17 cellular contexts compared by ENCODE assay signal in genomic region chr20:58017970-58018530, GRCh38.
DNase-seq lines count a peak whose midpoint lies in the region; ATAC-seq, FAIRE-seq and TF ChIP-seq lines count a peak whose summit lies in the region.
"Had no signal": no experiment of that assay in that cellular context is flagged by ENCODE, and none has a peak within 500 bp of the region (broad histone marks: within the 10 kb centered on the region; RNA-seq: fewer than 3 reads in every experiment).

No MANE protein-coding gene starts in this region.

- H3K9me3 Mint-ChIP-seq in astrocyte (ENCODE audit: unreplicated experiment), result peaks cover 5% of the 10 kb centered on the region
- no peaks in the 10 kb centered on the region for H3K9me3 Mint-ChIP-seq in activated CD8-positive, alpha-beta memory T cell treated with anti-CD3 and anti-CD28 coated beads, Interleukin-2, amount 10 ng/mL, durations not matched to agents 7 days and 5 days (ENCODE audit: low read depth)
- H3K9me3 Mint-ChIP-seq: activated CD4-positive, alpha-beta memory T cell treated with anti-CD3 and anti-CD28 coated beads, Interleukin-2, amount 10 ng/mL, durations not matched to agents 7 days and 5 days; activated T-helper 2 cell treated with anti-CD3 and anti-CD28 coated beads, Interferon-gamma antibody, Interleukin-2, Interleukin-4, amounts not matched to agents 10 μg/mL and 5 μg/mL and 100 μg/mL, durations not matched to agents 14 hours and 24 hours and 36 hours; CD4-positive, alpha-beta memory T cell had no signal

- H3K4me3 ChIP-seq in astrocyte (ENCODE audit: insufficient read depth, low read depth, low read length), result peak overlapping the region; percentile 11
- no peak overlapping the region for H3K4me3 ChIP-seq in mucosa of descending colon
- H3K4me3 ChIP-seq in testis, result no peak overlapping the region
- H3K4me3 ChIP-seq in left lung, result no peak overlapping the region
- H3K4me3 ChIP-seq: ascending aorta, MG63, psoas muscle had no signal

- H3K9ac ChIP-seq in astrocyte (ENCODE audit: low read length), result peak overlapping the region; percentile 60

- H2AFZ ChIP-seq in astrocyte (ENCODE audit: low read depth, low read length), result peak overlapping the region; percentile 11

- H3K27me3 ChIP-seq in astrocyte (ENCODE audit: insufficient read depth, low read length) (no peaks in the 10 kb centered on the region), testis (no peaks in the 10 kb centered on the region), left lung (peaks cover 0 to 6% of the 10 kb centered on the region in 2 donors)
- H3K27me3 ChIP-seq: ascending aorta, MG63 had no signal

- peaks cover 22% of the 10 kb centered on the region for H3K4me1 Mint-ChIP-seq in astrocyte (ENCODE audit: low read depth, unreplicated experiment)
- peaks cover 13% of the 10 kb centered on the region for H3K4me1 Mint-ChIP-seq in activated CD8-positive, alpha-beta memory T cell treated with anti-CD3 and anti-CD28 coated beads, Interleukin-2, amount 10 ng/mL, durations not matched to agents 7 days and 5 days

- ATAC-seq in mucosa of descending colon (peak; percentile 6), HG03159 (IDR thresholded peaks at IDR 0.05; ENCODE audit: unreplicated experiment) (no peak), left lung (no peak)
- no peak for ATAC-seq in activated CD8-positive, alpha-beta memory T cell treated with anti-CD3 and anti-CD28 coated beads, Interleukin-2, amount 10 ng/mL, durations not matched to agents 7 days and 5 days

- CTCF ChIA-PET in activated CD8-positive, alpha-beta memory T cell treated with anti-CD3 and anti-CD28 coated beads, Interleukin-2, amount 10 ng/mL, durations not matched to agents 7 days and 5 days (lab: Charles Lee), result no interaction called here

- intact Hi-C loops in mucosa of descending colon (cut with DNase I, micrococcal nuclease) (no loop called here), testis (cut with DNase I; ENCODE audit: low total_unique reads) (no loop called here), left lung (cut with DNase I) (no loop called here)

- no peak for TF ChIP-seq POLR2A in testis (IDR thresholded peaks at IDR 0.05)

- no peaks in the 10 kb centered on the region for H4K20me1 ChIP-seq in astrocyte (ENCODE audit: insufficient read depth, low read length)

- H3K27ac ChIP-seq in astrocyte (ENCODE audit: low read depth, low read length) (peak overlapping the region; percentile 79), testis (peak overlapping the region; percentile 65 to 77), left lung (no peak overlapping the region)
- H3K27ac ChIP-seq: psoas muscle had no signal

- peaks cover 36% of the 10 kb centered on the region for H3K4me1 ChIP-seq in astrocyte (ENCODE audit: insufficient read depth, low read length)
- H3K4me1 ChIP-seq in mucosa of descending colon (ENCODE audit: low read depth), result peaks cover 5% of the 10 kb centered on the region
- H3K4me1 ChIP-seq in testis, result peaks cover 28% of the 10 kb centered on the region
- H3K4me1 ChIP-seq in left lung, result no peaks in the 10 kb centered on the region

- peak; percentile 16 for DNase-seq in activated CD4-positive, alpha-beta T cell treated with anti-CD3 and anti-CD28 coated beads for 48 hours
- no peak for DNase-seq in activated CD4-positive, alpha-beta T cell treated with anti-CD3 and anti-CD28 coated beads for 4 hours
- DNase-seq in astrocyte (ENCODE audit: low read depth) (no peak), mucosa of descending colon (no peak), testis (no peak), left lung (no peak)
- DNase-seq in activated CD8-positive, alpha-beta memory T cell treated with anti-CD3 and anti-CD28 coated beads, Interleukin-2, amount 10 ng/mL, durations not matched to agents 7 days and 5 days, result no peak
- DNase-seq: activated CD4-positive, alpha-beta memory T cell treated with anti-CD3 and anti-CD28 coated beads, Interleukin-2, amount 10 ng/mL, durations not matched to agents 7 days and 5 days; CD4-positive, alpha-beta memory T cell; MG63; NCI-H187; NCI-H510A treated with DMSO at 0.1 percent for 48 hours; OCI-M1; psoas muscle had no signal

- peak overlapping the region; percentile 25 for H3K4me3 Mint-ChIP-seq in astrocyte (ENCODE audit: unreplicated experiment)
- no peak overlapping the region for H3K4me3 Mint-ChIP-seq in activated CD8-positive, alpha-beta memory T cell treated with anti-CD3 and anti-CD28 coated beads, Interleukin-2, amount 10 ng/mL, durations not matched to agents 7 days and 5 days
- H3K4me3 Mint-ChIP-seq: activated CD4-positive, alpha-beta memory T cell treated with anti-CD3 and anti-CD28 coated beads, Interleukin-2, amount 10 ng/mL, durations not matched to agents 7 days and 5 days; CD4-positive, alpha-beta memory T cell had no signal

- H3K27ac Mint-ChIP-seq in astrocyte (ENCODE audit: unreplicated experiment), result no peak overlapping the region
- no peak overlapping the region for H3K27ac Mint-ChIP-seq in activated CD8-positive, alpha-beta memory T cell treated with anti-CD3 and anti-CD28 coated beads, Interleukin-2, amount 10 ng/mL, durations not matched to agents 7 days and 5 days
- H3K27ac Mint-ChIP-seq: activated CD4-positive, alpha-beta memory T cell treated with anti-CD3 and anti-CD28 coated beads, Interleukin-2, amount 10 ng/mL, durations not matched to agents 7 days and 5 days; activated T-helper 2 cell treated with anti-CD3 and anti-CD28 coated beads, Interferon-gamma antibody, Interleukin-2, Interleukin-4, amounts not matched to agents 10 μg/mL and 5 μg/mL and 100 μg/mL, durations not matched to agents 14 hours and 24 hours and 36 hours; CD4-positive, alpha-beta memory T cell had no signal

- no peaks in the 10 kb centered on the region for H3K9me3 ChIP-seq in astrocyte (ENCODE audit: insufficient read depth, low read depth, low read length)
- no peaks in the 10 kb centered on the region for H3K9me3 ChIP-seq in mucosa of descending colon
- no peaks in the 10 kb centered on the region for H3K9me3 ChIP-seq in testis
- no peaks in the 10 kb centered on the region for H3K9me3 ChIP-seq in left lung
- H3K9me3 ChIP-seq: ascending aorta, MG63, psoas muscle had no signal

- no peaks in the 10 kb centered on the region for H3K79me2 ChIP-seq in astrocyte (ENCODE audit: insufficient read depth, low read length)

- 77 to 84% methylated on average over 13 to 16 of the region's 16 CpGs for WGBS in testis, 2 donors

- H3K36me3 ChIP-seq in astrocyte (ENCODE audit: insufficient read depth, low read length) (no peaks in the 10 kb centered on the region), mucosa of descending colon (ENCODE audit: low read depth) (no peaks in the 10 kb centered on the region), testis (ENCODE audit: low read depth, missing control alignments) (no peaks in the 10 kb centered on the region), left lung (no peaks in the 10 kb centered on the region)
- H3K36me3 ChIP-seq: ascending aorta, MG63 had no signal

- TF ChIP-seq CTCF in astrocyte (IDR thresholded peaks at IDR 0.05; ENCODE audit: insufficient read depth, low read depth, low read length) (no peak), mucosa of descending colon (IDR thresholded peaks at IDR 0.05) (no peak), testis (IDR thresholded peaks at IDR 0.05) (no peak), left lung (IDR thresholded peaks at IDR 0.05) (no peak)

- FAIRE-seq in astrocyte (lab: Jason Lieb, UNC), result no peak

- H3K27me3 Mint-ChIP-seq in astrocyte (ENCODE audit: low read depth, unreplicated experiment), result peaks cover 7% of the 10 kb centered on the region
- peaks cover 31% of the 10 kb centered on the region for H3K27me3 Mint-ChIP-seq in activated CD8-positive, alpha-beta memory T cell treated with anti-CD3 and anti-CD28 coated beads, Interleukin-2, amount 10 ng/mL, durations not matched to agents 7 days and 5 days

- H3K4me2 ChIP-seq in astrocyte (ENCODE audit: low read length), result peak overlapping the region; percentile 52

- H3K36me3 Mint-ChIP-seq in astrocyte (ENCODE audit: low read depth, unreplicated experiment), result no peaks in the 10 kb centered on the region
- H3K36me3 Mint-ChIP-seq in activated CD8-positive, alpha-beta memory T cell treated with anti-CD3 and anti-CD28 coated beads, Interleukin-2, amount 10 ng/mL, durations not matched to agents 7 days and 5 days, result no peaks in the 10 kb centered on the region
- H3K36me3 Mint-ChIP-seq: CD4-positive, alpha-beta memory T cell had no signal

Comparison
In these comparisons a context has a peak if more than half of its experiments do, and no peak if none do; other contexts are left out.
1. H3K27ac ChIP-seq: peak in astrocyte (single experiment) and testis (2 of 2); none in left lung (0 of 2).